Comparison of ENCODE assay signal across 21 cellular contexts in the genomic region with DNA sequence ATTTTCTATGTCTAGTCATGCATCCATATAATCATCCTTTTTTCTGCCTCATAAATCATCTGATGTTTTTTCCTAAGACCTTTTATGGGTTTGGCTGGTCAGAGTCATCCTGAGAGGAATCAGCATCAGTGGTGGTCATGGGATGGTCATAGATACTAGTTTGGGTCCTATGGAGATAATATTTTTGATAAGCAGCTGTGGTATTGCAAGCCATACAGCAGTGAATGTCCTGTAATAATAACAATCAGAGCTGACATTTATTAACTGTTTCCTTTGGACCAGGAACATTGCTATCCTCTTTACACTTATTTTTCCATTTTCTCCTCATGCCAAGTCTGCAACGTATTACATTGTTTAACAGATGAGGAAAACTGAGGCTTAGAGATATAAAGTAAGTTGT.
DNase-seq lines count a peak whose midpoint lies in the region; ATAC-seq, FAIRE-seq and TF ChIP-seq lines count a peak whose summit lies in the region.
"Had no signal": no experiment of that assay in that cellular context is flagged by ENCODE, and none has a peak within 500 bp of the region (broad histone marks: within the 10 kb centered on the region; RNA-seq: fewer than 3 reads in every experiment).

No MANE protein-coding gene starts in this region.

- no peaks in the 10 kb centered on the region for H4K20me1 ChIP-seq in GM12878 (ENCODE audit: control insufficient read depth, insufficient read depth)
- H4K20me1 ChIP-seq: BLaER1 had no signal

- H3K4me1 ChIP-seq in GM12878 (ENCODE audit: control insufficient read depth, insufficient read depth, low read length) = no peaks in the 10 kb centered on the region
- H3K4me1 ChIP-seq: BLaER1 had no signal

- TF ChIP-seq EP300 in GM12878 (IDR thresholded peaks at IDR 0.05; ENCODE audit: borderline replicate concordance in 1 of 2, control insufficient read depth in 1 of 2, low read depth in 2 of 2, low read length in 2 of 2) = no peak

- no peak overlapping the region for H3K9ac ChIP-seq in GM12878 (ENCODE audit: control insufficient read depth, insufficient read depth, low read length)
- H3K9ac ChIP-seq: BLaER1 had no signal

- H3K27me3 Mint-ChIP-seq in effector memory CD8-positive, alpha-beta T cell = no peaks in the 10 kb centered on the region
- H3K27me3 Mint-ChIP-seq: B cell; CD4-positive, CD25-positive, alpha-beta regulatory T cell had no signal

- ATAC-seq in GM12878 (no peak), GM21526 (IDR thresholded peaks at IDR 0.05; ENCODE audit: low FRiP score, unreplicated experiment) (no peak)
- no peak for ATAC-seq in effector memory CD8-positive, alpha-beta T cell (replicated peaks)
- ATAC-seq: CD8-positive, alpha-beta T cell had no signal

- intact Hi-C loops in GM12878 (cut with micrococcal nuclease; ENCODE audit: unreplicated experiment) = no loop called here

- no peaks in the 10 kb centered on the region for H3K9me3 ChIP-seq in GM12878 (replicated peaks; ENCODE audit: control insufficient read depth, insufficient read depth, low read length)
- H3K9me3 ChIP-seq: BLaER1, Caco-2 had no signal

- H3K4me2 ChIP-seq in GM12878 (ENCODE audit: control insufficient read depth, insufficient read depth) = no peak overlapping the region
- H3K4me2 ChIP-seq: BLaER1 had no signal

- no peak overlapping the region for H3K27ac ChIP-seq in GM12878 (ENCODE audit: control insufficient read depth, insufficient read depth)
- H3K27ac ChIP-seq: BLaER1, C4-2B had no signal

- RAD21 ChIA-PET in GM12878 (lab: Charles Lee; ENCODE audit: unreplicated experiment) = no interaction called here

- WGBS in GM12878 (ENCODE audit: insufficient coverage, insufficient replicate concordance, low lambda C conversion rate, missing lambda C conversion rate) = 90% methylated on average over 1 of the region's 1 CpG

- no peak for TF ChIP-seq RAD21 in GM12878 (IDR thresholded peaks at IDR 0.05; ENCODE audit: insufficient read depth, low read depth, low read length)

- H3K4me3 ChIP-seq in GM12878 = no peak overlapping the region
- H3K4me3 ChIP-seq in fibroblast of villous mesenchyme (ENCODE audit: low read depth, low read length) = no peak overlapping the region
- H3K4me3 ChIP-seq: BLaER1 had no signal

- H3K4me3 Mint-ChIP-seq in effector memory CD8-positive, alpha-beta T cell = no peak overlapping the region
- H3K4me3 Mint-ChIP-seq: B cell; CD8-positive, alpha-beta T cell had no signal

- in situ Hi-C loops in SK-MEL-5 (cut with HindIII; ENCODE audit: low pct_unique_long_range_greater_than_20kb, low sequenced_read_pairs) = no loop called here
- in situ Hi-C loops in GM12878 (cut with MboI) = no loop called here

- no peaks in the 10 kb centered on the region for H3K36me3 ChIP-seq in GM12878 (ENCODE audit: control insufficient read depth in 2 of 2, insufficient read depth in 2 of 2, low read length in 1 of 2)

- CTCF ChIA-PET in GM12878 (lab: Yijun Ruan, JAX) = no interaction called here

- H3K36me3 Mint-ChIP-seq in effector memory CD8-positive, alpha-beta T cell (ENCODE audit: insufficient read depth) = peaks cover 25% of the 10 kb centered on the region

- DNase-seq in SK-MEL-5 (ENCODE audit: low read depth, low spot score) (peak; percentile 15), GM12878 (ENCODE audit: low read depth, low spot score) (no peak), fibroblast of villous mesenchyme (ENCODE audit: low read depth) (peak; percentile 12), NCI-H1105 treated with DMSO at 0.1 percent for 48 hours (lab: John Stamatoyannopoulos, UW) (no peak)
- DNase-seq in effector memory CD8-positive, alpha-beta T cell = no peak
- DNase-seq: Caco-2; CD4-positive, CD25-positive, alpha-beta regulatory T cell; CD8-positive, alpha-beta T cell; DMS153; DND-41; EL; GDM1; GOT3; H7; HCEC 1CT had no signal

- no TSS peak for BruUV-seq in GM12878 (replicated peaks; lab: Mats Ljungman, UMichigan)

- SMC1A ChIA-PET in GM12878 (lab: Charles Lee; ENCODE audit: uncharacterized antibody, unreplicated experiment) = interaction anchor here (1.2 kb wide), 1 partner anchor 242 kb away, joined by 4 read pairs; no protein-coding TSS in a partner anchor

- H2AFZ ChIP-seq in GM12878 (ENCODE audit: control insufficient read depth, low read depth, low read length) = no peak overlapping the region

- peak; percentile 35 for FAIRE-seq in GM12878 (lab: Jason Lieb, UNC)
- FAIRE-seq: GM12891, GM18507 had no signal

- no peaks in the 10 kb centered on the region for H3K9me3 Mint-ChIP-seq in effector memory CD8-positive, alpha-beta T cell
- H3K9me3 Mint-ChIP-seq: CD4-positive, CD25-positive, alpha-beta regulatory T cell; CD8-positive, alpha-beta T cell had no signal

- H3K79me2 ChIP-seq in GM12878 (ENCODE audit: control insufficient read depth, insufficient read depth, low read length) = no peaks in the 10 kb centered on the region

- no peaks in the 10 kb centered on the region for H3K4me1 Mint-ChIP-seq in effector memory CD8-positive, alpha-beta T cell (ENCODE audit: low read depth in 2 of 2)
- H3K4me1 Mint-ChIP-seq: B cell; CD4-positive, CD25-positive, alpha-beta regulatory T cell had no signal

- no peak for TF ChIP-seq CTCF in GM12878 (IDR thresholded peaks at IDR 0.05 in 2 of 3, conservative IDR thresholded peaks at IDR 0.05 in 1 of 3; ENCODE audit: control insufficient read depth in 2 of 3, extremely low read depth in 1 of 3, insufficient read depth in 1 of 3, low read depth in 3 of 3, low read length in 3 of 3)
- TF ChIP-seq CTCF in fibroblast of villous mesenchyme (IDR thresholded peaks at IDR 0.05; ENCODE audit: insufficient read depth, low read depth, low read length) = no peak

- H3K27ac Mint-ChIP-seq in effector memory CD8-positive, alpha-beta T cell = no peak overlapping the region
- H3K27ac Mint-ChIP-seq: B cell; CD4-positive, CD25-positive, alpha-beta regulatory T cell; CD8-positive, alpha-beta T cell had no signal

- no peak for TF ChIP-seq POLR2A in GM12878 (IDR thresholded peaks at IDR 0.05; ENCODE audit: low read depth, low read length)

- no peaks in the 10 kb centered on the region for H3K27me3 ChIP-seq in GM12878 (replicated peaks in 1 of 2; ENCODE audit: control insufficient read depth in 2 of 2, insufficient read depth in 2 of 2, low read length in 1 of 2)
- H3K27me3 ChIP-seq: BLaER1 had no signal

- POLR2A ChIA-PET in GM12878 (lab: Charles Lee) = no interaction called here

TF ChIP-seq in GM12878, 131 proteins besides CTCF, POLR2A, EP300 and RAD21 (continues in another document):
- TF ChIP-seq NR2C2 (IDR thresholded peaks at IDR 0.05; ENCODE audit: borderline replicate concordance, control insufficient read depth, insufficient read length, low read depth) (no peak), NFXL1 (IDR thresholded peaks at IDR 0.05; ENCODE audit: borderline replicate concordance) (no peak), PAX5 (IDR thresholded peaks at IDR 0.05; ENCODE audit: borderline replicate concordance, low read depth, low read length) (no peak), CBFB (IDR thresholded peaks at IDR 0.05; ENCODE audit: low read depth) (no peak), ZNF274 (IDR thresholded peaks at IDR 0.05; ENCODE audit: insufficient read depth, insufficient read length) (no peak), CHD1 (IDR thresholded peaks at IDR 0.05; ENCODE audit: low read depth, low read length) (no peak), POLR2AphosphoS2 (IDR thresholded peaks at IDR 0.05; ENCODE audit: low read depth, low read length) (no peak), PML (IDR thresholded peaks at IDR 0.05; ENCODE audit: low read length) (no peak), NR2F1 (conservative IDR thresholded peaks at IDR 0.05) (no peak), YBX1 (IDR thresholded peaks at IDR 0.05) (no peak), SMAD5 (IDR thresholded peaks at IDR 0.05; ENCODE audit: low read depth) (no peak), SUPT20H (IDR thresholded peaks at IDR 0.05; ENCODE audit: borderline replicate concordance, control insufficient read depth, low read depth, low read length) (no peak)
- TF ChIP-seq, protein P1, sequence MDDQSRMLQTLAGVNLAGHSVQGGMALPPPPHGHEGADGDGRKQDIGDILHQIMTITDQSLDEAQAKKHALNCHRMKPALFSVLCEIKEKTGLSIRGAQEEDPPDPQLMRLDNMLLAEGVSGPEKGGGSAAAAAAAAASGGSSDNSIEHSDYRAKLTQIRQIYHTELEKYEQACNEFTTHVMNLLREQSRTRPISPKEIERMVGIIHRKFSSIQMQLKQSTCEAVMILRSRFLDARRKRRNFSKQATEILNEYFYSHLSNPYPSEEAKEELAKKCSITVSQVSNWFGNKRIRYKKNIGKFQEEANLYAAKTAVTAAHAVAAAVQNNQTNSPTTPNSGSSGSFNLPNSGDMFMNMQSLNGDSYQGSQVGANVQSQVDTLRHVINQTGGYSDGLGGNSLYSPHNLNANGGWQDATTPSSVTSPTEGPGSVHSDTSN (IDR thresholded peaks at IDR 0.05; ENCODE audit: insufficient replicate concordance, low read depth, low read length) = no peak
- TF ChIP-seq, protein P2, sequence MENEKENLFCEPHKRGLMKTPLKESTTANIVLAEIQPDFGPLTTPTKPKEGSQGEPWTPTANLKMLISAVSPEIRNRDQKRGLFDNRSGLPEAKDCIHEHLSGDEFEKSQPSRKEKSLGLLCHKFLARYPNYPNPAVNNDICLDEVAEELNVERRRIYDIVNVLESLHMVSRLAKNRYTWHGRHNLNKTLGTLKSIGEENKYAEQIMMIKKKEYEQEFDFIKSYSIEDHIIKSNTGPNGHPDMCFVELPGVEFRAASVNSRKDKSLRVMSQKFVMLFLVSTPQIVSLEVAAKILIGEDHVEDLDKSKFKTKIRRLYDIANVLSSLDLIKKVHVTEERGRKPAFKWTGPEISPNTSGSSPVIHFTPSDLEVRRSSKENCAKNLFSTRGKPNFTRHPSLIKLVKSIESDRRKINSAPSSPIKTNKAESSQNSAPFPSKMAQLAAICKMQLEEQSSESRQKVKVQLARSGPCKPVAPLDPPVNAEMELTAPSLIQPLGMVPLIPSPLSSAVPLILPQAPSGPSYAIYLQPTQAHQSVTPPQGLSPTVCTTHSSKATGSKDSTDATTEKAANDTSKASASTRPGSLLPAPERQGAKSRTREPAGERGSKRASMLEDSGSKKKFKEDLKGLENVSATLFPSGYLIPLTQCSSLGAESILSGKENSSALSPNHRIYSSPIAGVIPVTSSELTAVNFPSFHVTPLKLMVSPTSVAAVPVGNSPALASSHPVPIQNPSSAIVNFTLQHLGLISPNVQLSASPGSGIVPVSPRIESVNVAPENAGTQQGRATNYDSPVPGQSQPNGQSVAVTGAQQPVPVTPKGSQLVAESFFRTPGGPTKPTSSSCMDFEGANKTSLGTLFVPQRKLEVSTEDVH (IDR thresholded peaks at IDR 0.05; ENCODE audit: low read depth, partially characterized antibody) = no peak
- TF ChIP-seq, protein P3, sequence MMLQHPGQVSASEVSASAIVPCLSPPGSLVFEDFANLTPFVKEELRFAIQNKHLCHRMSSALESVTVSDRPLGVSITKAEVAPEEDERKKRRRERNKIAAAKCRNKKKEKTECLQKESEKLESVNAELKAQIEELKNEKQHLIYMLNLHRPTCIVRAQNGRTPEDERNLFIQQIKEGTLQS (IDR thresholded peaks at IDR 0.05; ENCODE audit: borderline replicate concordance, extremely low read depth, low read depth, low read length) = no peak

Comparison
In these comparisons a context has a peak if more than half of its experiments do, and no peak if none do; other contexts are left out.
1. DNase-seq: peak in SK-MEL-5 (single experiment) and fibroblast of villous mesenchyme (single experiment); none in GM12878 (single experiment), effector memory CD8-positive, alpha-beta T cell (0 of 3) and NCI-H1105 treated with DMSO at 0.1 percent for 48 hours (single experiment).